ENCODE assay signal across 8 cellular contexts in the genomic region with DNA sequence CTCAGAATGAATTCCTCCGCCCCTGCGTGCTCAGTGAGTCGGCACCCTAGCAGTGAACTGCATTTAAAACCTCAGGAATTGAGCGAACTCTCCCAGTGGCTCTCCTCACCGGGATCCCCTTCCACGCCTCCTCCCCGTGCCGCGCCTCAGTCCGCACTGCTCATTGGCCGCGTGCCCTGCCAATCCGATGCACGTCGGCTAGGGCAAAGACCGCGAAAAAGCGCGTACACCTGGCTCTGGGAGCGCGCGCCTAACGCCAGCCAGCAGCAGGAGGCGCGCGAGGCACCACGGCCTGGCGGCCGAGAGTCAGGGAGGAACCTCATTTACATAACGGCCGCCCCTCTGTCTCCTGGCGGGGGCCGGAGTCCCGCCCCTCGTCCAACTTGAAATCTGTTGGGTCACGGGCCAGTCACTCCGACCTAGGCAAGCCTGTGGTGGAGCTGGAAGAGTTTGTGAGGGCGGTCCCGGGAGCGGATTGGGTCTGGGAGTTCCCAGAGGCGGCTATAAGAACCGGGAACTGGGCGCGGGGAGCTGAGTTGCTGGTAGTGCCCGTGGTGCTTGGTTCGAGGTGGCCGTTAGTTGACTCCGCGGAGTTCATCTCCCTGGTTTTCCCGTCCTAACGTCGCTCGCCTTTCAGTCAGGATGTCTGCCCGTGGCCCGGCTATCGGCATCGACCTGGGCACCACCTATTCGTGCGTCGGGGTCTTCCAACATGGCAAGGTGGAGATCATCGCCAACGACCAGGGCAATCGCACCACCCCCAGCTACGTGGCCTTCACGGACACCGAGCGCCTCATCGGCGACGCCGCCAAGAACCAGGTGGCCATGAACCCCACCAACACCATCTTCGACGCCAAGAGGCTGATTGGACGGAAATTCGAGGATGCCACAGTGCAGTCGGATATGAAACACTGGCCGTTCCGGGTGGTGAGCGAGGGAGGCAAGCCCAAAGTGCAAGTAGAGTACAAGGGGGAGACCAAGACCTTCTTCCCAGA. TPM values are rescaled to one million over a fixed set of nuclear protein-coding genes. Genes with fewer than 3 reads are reported as not detected.
DNase-seq lines count a peak whose midpoint lies in the region; ATAC-seq, FAIRE-seq and TF ChIP-seq lines count a peak whose summit lies in the region.

Gene HSPA2 (plus strand): TSS at position 534 of the 995 bp plus-strand sequence. CDS start 109 bp downstream, at position 643.

- H3K4me3 ChIP-seq in keratinocyte (ENCODE audit: control insufficient read depth in 2 of 3, extremely low read depth in 1 of 3, insufficient read depth in 2 of 3, low read depth in 1 of 3, low read length in 3 of 3): peak within 1 kb of the TSS; percentile 44 to 72 (median 67)

- peaks cover 9% of the 10 kb centered on the region for H3K79me2 ChIP-seq in keratinocyte (ENCODE audit: control insufficient read depth, insufficient read depth, low read length)

- peaks cover 24% of the 10 kb centered on the region for H3K4me1 ChIP-seq in keratinocyte (ENCODE audit: control insufficient read depth, extremely low read depth, insufficient read depth, low read length)

- H3K4me2 ChIP-seq in keratinocyte (ENCODE audit: control insufficient read depth, extremely low read depth, insufficient read depth, low read depth, low read length): peak within 1 kb of the TSS; percentile 86

- peak; percentile 94 for DNase-seq in NCI-H2196 treated with DMSO at 0.1 percent for 48 hours (lab: John Stamatoyannopoulos, UW; ENCODE audit: unreplicated experiment)
- peak; percentile 95 for DNase-seq in activated CD4-positive, CD25-positive, alpha-beta regulatory T cell treated with anti-CD3 and anti-CD28 coated beads, Interleukin-2, amount 50 U/mL, for 72 hours
- peak; percentile 92 for DNase-seq in cerebellum (ENCODE audit: low spot score)
- peak; percentile 90 for DNase-seq in keratinocyte (ENCODE audit: low read depth, low spot score)
- DNase-seq in stimulated activated CD4-positive, alpha-beta T cell treated with anti-CD3 and anti-CD28 coated beads, Interleukin-15, amount 100 ng/mL, for 1 hour (ENCODE audit: low read depth in 1 of 2, low spot score in 1 of 2): peak; percentile 81 to 94
- no peak for DNase-seq in A172 (ENCODE audit: low spot score)

- peak within 1 kb of the TSS; percentile 75 for H3K27ac ChIP-seq in keratinocyte (ENCODE audit: control insufficient read depth, insufficient read depth, low read length)

- no peaks in the 10 kb centered on the region for H3K9me1 ChIP-seq in keratinocyte (ENCODE audit: control insufficient read depth, extremely low read depth, insufficient read depth, low read length)

- H3K27me3 ChIP-seq in keratinocyte (ENCODE audit: control insufficient read depth, extremely low read depth, insufficient read depth, low read length): peaks cover 9% of the 10 kb centered on the region

- dilution Hi-C loops in keratinocyte (cut with MboI; ENCODE audit: extremely low pct_ligation_motif_present, low sequenced_read_pairs): no loop called here

- TF ChIP-seq CTCF in keratinocyte (optimal IDR thresholded peaks at IDR 0.05 in 1 of 3, IDR thresholded peaks at IDR 0.05 in 1 of 3, conservative IDR thresholded peaks at IDR 0.05 in 1 of 3; ENCODE audit: extremely low read depth in 1 of 3, insufficient read depth in 2 of 3, low read length in 3 of 3): peak; percentile 77 to 96 (median 85)

- peak within 1 kb of the TSS; percentile 74 for H3K9ac ChIP-seq in keratinocyte (ENCODE audit: control insufficient read depth, extremely low read depth, insufficient read depth, low read length)

- no peaks in the 10 kb centered on the region for H4K20me1 ChIP-seq in keratinocyte (ENCODE audit: control insufficient read depth, extremely low read depth, insufficient read depth, low read length)

- H3K36me3 ChIP-seq in keratinocyte (ENCODE audit: control insufficient read depth in 2 of 2, extremely low read depth in 1 of 2, insufficient read depth in 2 of 2, low read length in 2 of 2): no peaks in the 10 kb centered on the region

- ATAC-seq in GM18517 (IDR thresholded peaks at IDR 0.05; ENCODE audit: unreplicated experiment): peak; percentile 92
- ATAC-seq in HG03045 (IDR thresholded peaks at IDR 0.05; ENCODE audit: unreplicated experiment): peak; percentile 94

- peak; percentile 85 for FAIRE-seq in keratinocyte (lab: Jason Lieb, UNC)

- peaks cover 3% of the 10 kb centered on the region for H3K9me3 ChIP-seq in keratinocyte (ENCODE audit: control insufficient read depth, low read depth, low read length)

- H2AFZ ChIP-seq in keratinocyte (ENCODE audit: control insufficient read depth, low read length): peak within 1 kb of the TSS; percentile 86

RNA-seq across cellular contexts. Expression of gene HSPA2, which starts in this region (rescaled TPM):
- total RNA-seq in cerebellum: 6.5 TPM
- polyA plus RNA-seq in keratinocyte: 7.0 to 24.7 TPM (median 12.0 TPM) in 3 replicates
- polyA plus RNA-seq in keratinocyte (2011; ENCODE audit: low read depth): 17.8 TPM
- 5.7 and 14.0 TPM in 2 replicates for polyA plus RNA-seq in keratinocyte (2011; cell fraction: cytosol; rRNA removed)
- 13.2 and 20.8 TPM in 2 replicates for polyA plus RNA-seq in keratinocyte (2011; cell fraction: nucleus; rRNA removed)
- 17.5 and 36.4 TPM in 2 replicates for polyA plus RNA-seq in keratinocyte (2012; ENCODE audit: low replicate concordance)
- 8.0 to 47.7 TPM (median 16.7 TPM) in 3 replicates for polyA minus RNA-seq in keratinocyte
- 49.5 TPM for polyA minus RNA-seq in keratinocyte (2011; cell fraction: cytosol; rRNA and poly(A)+ RNA removed)
- 13.4 and 19.9 TPM in 2 replicates for polyA minus RNA-seq in keratinocyte (2011; cell fraction: nucleus; rRNA and poly(A)+ RNA removed)
- total RNA-seq in A172 (2014; rRNA removed; shearing (Covaris generic)): 0.05 TPM in 1 of 2 replicates, not detected in the other
